ENCODE assay signal across 8 cellular contexts in genomic region chr2:238947920-238948710, GRCh38.
DNase-seq lines count a peak whose midpoint lies in the region; ATAC-seq lines count a peak whose summit lies in the region.

No MANE protein-coding gene starts in this region.

- ATAC-seq in GM21515 (IDR thresholded peaks at IDR 0.05; ENCODE audit: unreplicated experiment) (no peak), HG02610 (IDR thresholded peaks at IDR 0.05; ENCODE audit: unreplicated experiment) (no peak), GM21423 (IDR thresholded peaks at IDR 0.05; ENCODE audit: unreplicated experiment) (no peak)

- DNase-seq in AG08396 (ENCODE audit: low spot score) (peak; percentile 88), LoVo (ENCODE audit: low spot score) (peak; percentile 63), astrocyte of the hippocampus (ENCODE audit: low read depth, low spot score) (peak; percentile 64), kidney glomerular epithelial cell (lab: John Stamatoyannopoulos, UW) (peak; percentile 18), NCI-H2227 treated with DMSO at 0.1 percent for 48 hours (lab: John Stamatoyannopoulos, UW) (no peak)
